ENCODE assay signal across 18 cellular contexts in genomic region chr18:6013101-6013790, GRCh38.
"Had no signal": no experiment of that assay in that cellular context is flagged by ENCODE, and none has a peak within 500 bp of the region (broad histone marks: within the 10 kb centered on the region; RNA-seq: fewer than 3 reads in every experiment).

No MANE protein-coding gene starts in this region.

- H3K27me3 Mint-ChIP-seq: activated CD4-positive, alpha-beta T cell treated with anti-CD3 and anti-CD28 coated beads, Interleukin-2, amount 10 ng/mL, durations not matched to agents 24 days and 14 days; activated CD8-positive, alpha-beta T cell treated with anti-CD3 and anti-CD28 coated beads for 36 hours; activated T-cell treated with anti-CD3 and anti-CD28 coated beads, Interleukin-2, amount 50 U/mL, for 24 hours; stimulated activated memory B cell treated with anti-CD40 and anti-IgM and Interleukin-4, amounts not matched to agents 10 μg/mL and 1 μg/mL and 100 μg/mL, for 72 hours had no signal

- DNase-seq: activated CD4-positive, alpha-beta T cell treated with anti-CD3 and anti-CD28 coated beads, Interleukin-2, amount 10 ng/mL, durations not matched to agents 24 days and 14 days; activated CD4-positive, CD25-positive, alpha-beta regulatory T cell; activated CD8-positive, alpha-beta T cell treated with anti-CD3 and anti-CD28 coated beads for 36 hours; activated naive CD4-positive, alpha-beta T cell treated with anti-CD3 and anti-CD28 coated beads for 36 hours; activated T-cell treated with anti-CD3 and anti-CD28 coated beads, Interleukin-2, amount 50 U/mL, for 24 hours; cerebellar nuclear complex; effector CD4-positive, alpha-beta T cell; foreskin melanocyte; left ventricle myocardium inferior; mammary epithelial cell; pancreas; right lobe of liver; small intestine; stimulated activated CD4-positive, alpha-beta T cell treated with anti-CD3 and anti-CD28 coated beads, Interleukin-4, amount 100 ng/mL, for 4 hours; T1000; thyroid gland had no signal

- H3K36me3 Mint-ChIP-seq: stimulated activated memory B cell treated with anti-CD40 and anti-IgM and Interleukin-4, amounts not matched to agents 10 μg/mL and 1 μg/mL and 100 μg/mL, for 72 hours had no signal

- FAIRE-seq: bronchial epithelial cell, pancreas, small intestine had no signal

- H3K27ac Mint-ChIP-seq: activated CD4-positive, alpha-beta T cell treated with anti-CD3 and anti-CD28 coated beads, Interleukin-2, amount 10 ng/mL, durations not matched to agents 24 days and 14 days; activated CD8-positive, alpha-beta T cell treated with anti-CD3 and anti-CD28 coated beads for 36 hours; activated naive CD4-positive, alpha-beta T cell treated with anti-CD3 and anti-CD28 coated beads for 36 hours; activated T-cell treated with anti-CD3 and anti-CD28 coated beads, Interleukin-2, amount 50 U/mL, for 24 hours; stimulated activated memory B cell treated with anti-CD40 and anti-IgM and Interleukin-4, amounts not matched to agents 10 μg/mL and 1 μg/mL and 100 μg/mL, for 72 hours had no signal

- H3K4me3 Mint-ChIP-seq: activated CD4-positive, alpha-beta T cell treated with anti-CD3 and anti-CD28 coated beads, Interleukin-2, amount 10 ng/mL, durations not matched to agents 24 days and 14 days; activated CD8-positive, alpha-beta T cell treated with anti-CD3 and anti-CD28 coated beads for 36 hours; activated naive CD4-positive, alpha-beta T cell treated with anti-CD3 and anti-CD28 coated beads for 36 hours; activated T-cell treated with anti-CD3 and anti-CD28 coated beads, Interleukin-2, amount 50 U/mL, for 24 hours; stimulated activated memory B cell treated with anti-CD40 and anti-IgM and Interleukin-4, amounts not matched to agents 10 μg/mL and 1 μg/mL and 100 μg/mL, for 72 hours had no signal

- H3K4me1 Mint-ChIP-seq: activated CD4-positive, alpha-beta T cell treated with anti-CD3 and anti-CD28 coated beads, Interleukin-2, amount 10 ng/mL, durations not matched to agents 24 days and 14 days; stimulated activated memory B cell treated with anti-CD40 and anti-IgM and Interleukin-4, amounts not matched to agents 10 μg/mL and 1 μg/mL and 100 μg/mL, for 72 hours had no signal

- ATAC-seq: activated CD8-positive, alpha-beta T cell treated with anti-CD3 and anti-CD28 coated beads for 36 hours; pancreas; right lobe of liver; stimulated activated memory B cell treated with anti-CD40 and anti-IgM and Interleukin-4, amounts not matched to agents 10 μg/mL and 1 μg/mL and 100 μg/mL, for 72 hours had no signal

- H3K27ac ChIP-seq: left ventricle myocardium inferior, pancreas, right lobe of liver, thyroid gland had no signal

- H3K27me3 ChIP-seq: pancreas, right lobe of liver, thyroid gland had no signal

- H3K9me3 Mint-ChIP-seq: activated CD4-positive, alpha-beta T cell treated with anti-CD3 and anti-CD28 coated beads, Interleukin-2, amount 10 ng/mL, durations not matched to agents 24 days and 14 days; activated CD8-positive, alpha-beta T cell treated with anti-CD3 and anti-CD28 coated beads for 36 hours; activated naive CD4-positive, alpha-beta T cell treated with anti-CD3 and anti-CD28 coated beads for 36 hours; activated T-cell treated with anti-CD3 and anti-CD28 coated beads, Interleukin-2, amount 50 U/mL, for 24 hours; stimulated activated memory B cell treated with anti-CD40 and anti-IgM and Interleukin-4, amounts not matched to agents 10 μg/mL and 1 μg/mL and 100 μg/mL, for 72 hours had no signal

- H3K4me3 ChIP-seq: left ventricle myocardium inferior, pancreas, right lobe of liver, thyroid gland had no signal

- H3K4me1 ChIP-seq: left ventricle myocardium inferior, pancreas, right lobe of liver, thyroid gland had no signal

- H3K9me3 ChIP-seq: left ventricle myocardium inferior, pancreas, right lobe of liver, thyroid gland had no signal

- H3K36me3 ChIP-seq: left ventricle myocardium inferior, pancreas, right lobe of liver, thyroid gland had no signal
